Comparison of ENCODE assay signal across 1 cellular context in the genomic region with DNA sequence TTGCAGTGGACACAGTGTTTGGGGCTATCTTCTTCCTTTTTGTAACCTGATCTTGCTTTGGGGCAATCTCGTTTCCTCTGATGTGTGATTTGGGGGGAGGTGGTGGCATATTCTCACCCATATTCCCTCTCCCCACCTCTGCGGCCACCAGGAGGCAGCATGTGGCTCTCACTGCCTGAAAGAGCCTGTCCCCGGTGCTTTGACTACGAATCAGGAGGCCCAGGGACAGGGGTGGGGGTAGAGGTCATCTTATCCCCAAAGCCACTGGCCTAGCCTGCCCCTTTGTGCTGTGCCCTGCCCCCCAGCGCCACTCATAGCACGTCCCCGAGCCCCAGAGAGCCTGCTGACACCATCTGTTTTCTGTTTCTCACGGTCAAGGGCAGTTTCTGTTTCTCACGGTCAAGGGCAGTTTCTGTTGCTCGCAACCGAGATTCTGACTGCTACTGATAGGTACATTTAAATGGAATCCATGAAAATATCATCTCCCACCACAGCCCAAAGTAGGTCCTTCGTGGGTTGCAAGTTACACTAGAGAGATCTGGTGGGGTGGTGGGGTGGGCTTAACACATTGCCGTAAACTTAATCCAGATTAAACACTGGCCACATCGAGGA.
A peak's percentile ranks its signal among the peaks of the same experiment; 100 is the strongest.
TF ChIP-seq lines count a peak whose summit lies in the region.

No MANE protein-coding gene starts in this region.

TF ChIP-seq in HepG2, 621 proteins besides CTCF, POLR2A, EP300 and RAD21 (continued from another document and continues in another):
- TF ChIP-seq HIC2 (CRISPR knock-in tag; IDR thresholded peaks at IDR 0.05; ENCODE audit: low read depth) (peak; percentile 64; the same call in 1 of the 2 replicates), HNRNPK (IDR thresholded peaks at IDR 0.05; ENCODE audit: low read depth, low read length, poor library complexity, severe bottlenecking) (no peak), PITX1 (CRISPR knock-in tag; IDR thresholded peaks at IDR 0.05) (0 out of 2 replicates have a peak, but pooled peaks have one; percentile 29), ZNF414 (CRISPR knock-in tag; IDR thresholded peaks at IDR 0.05) (0 out of 2 replicates have a peak, but pooled peaks have one; percentile 26), JUNB (CRISPR knock-in tag; IDR thresholded peaks at IDR 0.05; ENCODE audit: borderline replicate concordance) (no peak), ZNF674 (CRISPR knock-in tag; IDR thresholded peaks at IDR 0.05; ENCODE audit: low read depth) (no peak), ZFP36L1 (CRISPR knock-in tag; IDR thresholded peaks at IDR 0.05) (0 out of 2 replicates have a peak, but pooled peaks have one; percentile 77), ZNF33B (CRISPR knock-in tag; IDR thresholded peaks at IDR 0.05) (0 out of 2 replicates have a peak, but pooled peaks have one; percentile 60), DMAP1 (CRISPR knock-in tag; IDR thresholded peaks at IDR 0.05) (0 out of 2 replicates have a peak, but pooled peaks have one; percentile 35), BRD4 (CRISPR knock-in tag; IDR thresholded peaks at IDR 0.05) (no peak), ZBTB42 (CRISPR knock-in tag; IDR thresholded peaks at IDR 0.05) (no peak), ARID5B (CRISPR knock-in tag; IDR thresholded peaks at IDR 0.05) (peak; percentile 51), TAF1 (CRISPR knock-in tag; IDR thresholded peaks at IDR 0.05) (peak; percentile 48; the same call in 1 of the 2 replicates), HMGXB4 (CRISPR knock-in tag; IDR thresholded peaks at IDR 0.05; ENCODE audit: borderline replicate concordance in 1 of 2, low read depth in 1 of 2) (peak; percentile 78 to 96), POGZ (CRISPR knock-in tag; IDR thresholded peaks at IDR 0.05) (peak; percentile 68), MIXL1 (CRISPR knock-in tag; IDR thresholded peaks at IDR 0.05) (peak; percentile 33; the same call in 1 of the 2 replicates), MTA1 (CRISPR knock-in tag; IDR thresholded peaks at IDR 0.05; ENCODE audit: borderline replicate concordance) (peak; percentile 73; the same call in 1 of the 2 replicates), ZNF713 (CRISPR knock-in tag; IDR thresholded peaks at IDR 0.05) (no peak), KDM2A (CRISPR knock-in tag; IDR thresholded peaks at IDR 0.05; ENCODE audit: borderline replicate concordance, low read depth) (peak; percentile 59; the same call in 1 of the 2 replicates), MAX (IDR thresholded peaks at IDR 0.05) (peak; percentile 12; the same call in 1 of the 2 replicates), FOXA3 (CRISPR knock-in tag; IDR thresholded peaks at IDR 0.05) (peak; percentile 39; the same call in 1 of the 2 replicates), MEIS1 (CRISPR knock-in tag; IDR thresholded peaks at IDR 0.05; ENCODE audit: borderline replicate concordance) (peak; percentile 45), CEBPB (IDR thresholded peaks at IDR 0.05; ENCODE audit: borderline replicate concordance, low read depth, low read length) (no peak), SALL1 (CRISPR knock-in tag; IDR thresholded peaks at IDR 0.05) (peak; percentile 74)
- TF ChIP-seq, protein P1, sequence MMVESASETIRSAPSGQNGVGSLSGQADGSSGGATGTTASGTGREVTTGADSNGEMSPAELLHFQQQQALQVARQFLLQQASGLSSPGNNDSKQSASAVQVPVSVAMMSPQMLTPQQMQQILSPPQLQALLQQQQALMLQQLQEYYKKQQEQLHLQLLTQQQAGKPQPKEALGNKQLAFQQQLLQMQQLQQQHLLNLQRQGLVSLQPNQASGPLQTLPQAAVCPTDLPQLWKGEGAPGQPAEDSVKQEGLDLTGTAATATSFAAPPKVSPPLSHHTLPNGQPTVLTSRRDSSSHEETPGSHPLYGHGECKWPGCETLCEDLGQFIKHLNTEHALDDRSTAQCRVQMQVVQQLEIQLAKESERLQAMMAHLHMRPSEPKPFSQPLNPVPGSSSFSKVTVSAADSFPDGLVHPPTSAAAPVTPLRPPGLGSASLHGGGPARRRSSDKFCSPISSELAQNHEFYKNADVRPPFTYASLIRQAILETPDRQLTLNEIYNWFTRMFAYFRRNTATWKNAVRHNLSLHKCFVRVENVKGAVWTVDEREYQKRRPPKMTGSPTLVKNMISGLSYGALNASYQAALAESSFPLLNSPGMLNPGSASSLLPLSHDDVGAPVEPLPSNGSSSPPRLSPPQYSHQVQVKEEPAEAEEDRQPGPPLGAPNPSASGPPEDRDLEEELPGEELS (CRISPR knock-in tag; IDR thresholded peaks at IDR 0.05) = no peak; the same call in 1 of the 2 replicates
- TF ChIP-seq, protein P2, sequence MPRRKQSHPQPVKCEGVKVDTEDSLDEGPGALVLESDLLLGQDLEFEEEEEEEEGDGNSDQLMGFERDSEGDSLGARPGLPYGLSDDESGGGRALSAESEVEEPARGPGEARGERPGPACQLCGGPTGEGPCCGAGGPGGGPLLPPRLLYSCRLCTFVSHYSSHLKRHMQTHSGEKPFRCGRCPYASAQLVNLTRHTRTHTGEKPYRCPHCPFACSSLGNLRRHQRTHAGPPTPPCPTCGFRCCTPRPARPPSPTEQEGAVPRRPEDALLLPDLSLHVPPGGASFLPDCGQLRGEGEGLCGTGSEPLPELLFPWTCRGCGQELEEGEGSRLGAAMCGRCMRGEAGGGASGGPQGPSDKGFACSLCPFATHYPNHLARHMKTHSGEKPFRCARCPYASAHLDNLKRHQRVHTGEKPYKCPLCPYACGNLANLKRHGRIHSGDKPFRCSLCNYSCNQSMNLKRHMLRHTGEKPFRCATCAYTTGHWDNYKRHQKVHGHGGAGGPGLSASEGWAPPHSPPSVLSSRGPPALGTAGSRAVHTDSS (CRISPR knock-in tag; conservative IDR thresholded peaks at IDR 0.05) = no peak
- TF ChIP-seq, protein P3, sequence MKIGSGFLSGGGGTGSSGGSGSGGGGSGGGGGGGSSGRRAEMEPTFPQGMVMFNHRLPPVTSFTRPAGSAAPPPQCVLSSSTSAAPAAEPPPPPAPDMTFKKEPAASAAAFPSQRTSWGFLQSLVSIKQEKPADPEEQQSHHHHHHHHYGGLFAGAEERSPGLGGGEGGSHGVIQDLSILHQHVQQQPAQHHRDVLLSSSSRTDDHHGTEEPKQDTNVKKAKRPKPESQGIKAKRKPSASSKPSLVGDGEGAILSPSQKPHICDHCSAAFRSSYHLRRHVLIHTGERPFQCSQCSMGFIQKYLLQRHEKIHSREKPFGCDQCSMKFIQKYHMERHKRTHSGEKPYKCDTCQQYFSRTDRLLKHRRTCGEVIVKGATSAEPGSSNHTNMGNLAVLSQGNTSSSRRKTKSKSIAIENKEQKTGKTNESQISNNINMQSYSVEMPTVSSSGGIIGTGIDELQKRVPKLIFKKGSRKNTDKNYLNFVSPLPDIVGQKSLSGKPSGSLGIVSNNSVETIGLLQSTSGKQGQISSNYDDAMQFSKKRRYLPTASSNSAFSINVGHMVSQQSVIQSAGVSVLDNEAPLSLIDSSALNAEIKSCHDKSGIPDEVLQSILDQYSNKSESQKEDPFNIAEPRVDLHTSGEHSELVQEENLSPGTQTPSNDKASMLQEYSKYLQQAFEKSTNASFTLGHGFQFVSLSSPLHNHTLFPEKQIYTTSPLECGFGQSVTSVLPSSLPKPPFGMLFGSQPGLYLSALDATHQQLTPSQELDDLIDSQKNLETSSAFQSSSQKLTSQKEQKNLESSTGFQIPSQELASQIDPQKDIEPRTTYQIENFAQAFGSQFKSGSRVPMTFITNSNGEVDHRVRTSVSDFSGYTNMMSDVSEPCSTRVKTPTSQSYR (CRISPR knock-in tag; IDR thresholded peaks at IDR 0.05; ENCODE audit: borderline replicate concordance) = peak; percentile 86
- TF ChIP-seq, protein P4, sequence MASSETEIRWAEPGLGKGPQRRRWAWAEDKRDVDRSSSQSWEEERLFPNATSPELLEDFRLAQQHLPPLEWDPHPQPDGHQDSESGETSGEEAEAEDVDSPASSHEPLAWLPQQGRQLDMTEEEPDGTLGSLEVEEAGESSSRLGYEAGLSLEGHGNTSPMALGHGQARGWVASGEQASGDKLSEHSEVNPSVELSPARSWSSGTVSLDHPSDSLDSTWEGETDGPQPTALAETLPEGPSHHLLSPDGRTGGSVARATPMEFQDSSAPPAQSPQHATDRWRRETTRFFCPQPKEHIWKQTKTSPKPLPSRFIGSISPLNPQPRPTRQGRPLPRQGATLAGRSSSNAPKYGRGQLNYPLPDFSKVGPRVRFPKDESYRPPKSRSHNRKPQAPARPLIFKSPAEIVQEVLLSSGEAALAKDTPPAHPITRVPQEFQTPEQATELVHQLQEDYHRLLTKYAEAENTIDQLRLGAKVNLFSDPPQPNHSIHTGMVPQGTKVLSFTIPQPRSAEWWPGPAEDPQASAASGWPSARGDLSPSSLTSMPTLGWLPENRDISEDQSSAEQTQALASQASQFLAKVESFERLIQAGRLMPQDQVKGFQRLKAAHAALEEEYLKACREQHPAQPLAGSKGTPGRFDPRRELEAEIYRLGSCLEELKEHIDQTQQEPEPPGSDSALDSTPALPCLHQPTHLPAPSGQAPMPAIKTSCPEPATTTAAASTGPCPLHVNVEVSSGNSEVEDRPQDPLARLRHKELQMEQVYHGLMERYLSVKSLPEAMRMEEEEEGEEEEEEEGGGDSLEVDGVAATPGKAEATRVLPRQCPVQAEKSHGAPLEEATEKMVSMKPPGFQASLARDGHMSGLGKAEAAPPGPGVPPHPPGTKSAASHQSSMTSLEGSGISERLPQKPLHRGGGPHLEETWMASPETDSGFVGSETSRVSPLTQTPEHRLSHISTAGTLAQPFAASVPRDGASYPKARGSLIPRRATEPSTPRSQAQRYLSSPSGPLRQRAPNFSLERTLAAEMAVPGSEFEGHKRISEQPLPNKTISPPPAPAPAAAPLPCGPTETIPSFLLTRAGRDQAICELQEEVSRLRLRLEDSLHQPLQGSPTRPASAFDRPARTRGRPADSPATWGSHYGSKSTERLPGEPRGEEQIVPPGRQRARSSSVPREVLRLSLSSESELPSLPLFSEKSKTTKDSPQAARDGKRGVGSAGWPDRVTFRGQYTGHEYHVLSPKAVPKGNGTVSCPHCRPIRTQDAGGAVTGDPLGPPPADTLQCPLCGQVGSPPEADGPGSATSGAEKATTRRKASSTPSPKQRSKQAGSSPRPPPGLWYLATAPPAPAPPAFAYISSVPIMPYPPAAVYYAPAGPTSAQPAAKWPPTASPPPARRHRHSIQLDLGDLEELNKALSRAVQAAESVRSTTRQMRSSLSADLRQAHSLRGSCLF (CRISPR knock-in tag; IDR thresholded peaks at IDR 0.05; ENCODE audit: borderline replicate concordance) = no peak
